20 cellular contexts compared by ENCODE assay signal in the genomic region with DNA sequence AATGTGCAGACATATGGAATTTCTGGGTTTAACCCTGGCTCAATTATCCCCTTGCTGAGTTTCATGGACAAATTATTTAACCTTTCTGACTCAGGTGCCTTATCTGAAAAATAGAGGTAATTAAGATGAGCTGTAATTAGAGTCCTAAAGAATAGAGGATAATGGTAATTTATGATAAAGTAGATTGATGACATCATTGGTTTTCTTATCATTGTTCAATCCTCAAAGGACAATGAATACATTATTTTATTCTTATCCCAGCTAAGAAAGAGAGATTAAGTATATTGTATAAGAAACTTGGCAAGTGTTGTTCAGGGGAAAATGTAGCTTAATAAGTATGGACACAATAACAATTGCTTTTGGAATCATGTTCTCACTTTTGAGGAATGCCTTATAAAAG.
DNase-seq lines count a peak whose midpoint lies in the region; ATAC-seq, FAIRE-seq and TF ChIP-seq lines count a peak whose summit lies in the region.
"Had no signal": no experiment of that assay in that cellular context is flagged by ENCODE, and none has a peak within 500 bp of the region (broad histone marks: within the 10 kb centered on the region; RNA-seq: fewer than 3 reads in every experiment).

No MANE protein-coding gene starts in this region.

- no peak for DNase-seq in HepG2 (ENCODE audit: low spot score)
- no peak for DNase-seq in right lobe of liver
- DNase-seq in fibroblast of the aortic adventitia (ENCODE audit: low read depth), result peak; percentile 21
- no peak for DNase-seq in neuronal stem cell (ENCODE audit: low spot score)
- DNase-seq: AML-193; Caco-2; Calu3; CD4-positive, alpha-beta T cell; CD8-positive, alpha-beta T cell; DMS79 treated with DMSO at 0.1 percent for 48 hours; GF-D8 had no signal

- no peak overlapping the region for H4K91ac ChIP-seq in neuronal stem cell (ENCODE audit: low read depth, low read length, poor library complexity)

- no peaks in the 10 kb centered on the region for H3K4me1 ChIP-seq in HepG2 (ENCODE audit: insufficient read depth, low read length)
- no peaks in the 10 kb centered on the region for H3K4me1 ChIP-seq in right lobe of liver
- peaks cover 0 to 1% of the 10 kb centered on the region in 2 donors for H3K4me1 ChIP-seq in neuronal stem cell (ENCODE audit: control insufficient read depth in 2 of 2, insufficient read depth in 1 of 2, low read depth in 1 of 2, low read length in 2 of 2)
- H3K4me1 ChIP-seq: A549; BLaER1 treated with 17β-estradiol and CSF1 and Interleukin-3, amounts not matched to agents 10 nM and 100 nM; Caco-2 had no signal

- H2BK15ac ChIP-seq in neuronal stem cell (ENCODE audit: low read length), result no peak overlapping the region

- CTCF ChIA-PET in HepG2 (lab: Yijun Ruan, JAX; ENCODE audit: low intra/inter-chr PET ratio, low total read pairs), result no interaction called here

- no peak overlapping the region for H3K4me2 ChIP-seq in HepG2 (ENCODE audit: low read depth, low read length)
- H3K4me2 ChIP-seq in neuronal stem cell (ENCODE audit: insufficient read depth, low read length, poor library complexity, severe bottlenecking), result no peak overlapping the region
- H3K4me2 ChIP-seq: A549; BLaER1 treated with 17β-estradiol and CSF1 and Interleukin-3, amounts not matched to agents 10 nM and 100 nM had no signal

- H3K27ac ChIP-seq in HepG2 (ENCODE audit: extremely low read length, insufficient read depth, low read length) (no peak overlapping the region), right lobe of liver (no peak overlapping the region), neuronal stem cell (replicated peaks; ENCODE audit: low read length) (no peak overlapping the region)
- H3K27ac ChIP-seq: 22Rv1; A549; BLaER1 treated with 17β-estradiol and CSF1 and Interleukin-3, amounts not matched to agents 10 nM and 100 nM; C4-2B had no signal

- H3K9me3 ChIP-seq in HepG2 (ENCODE audit: low read length), result no peaks in the 10 kb centered on the region
- H3K9me3 ChIP-seq in right lobe of liver, result no peaks in the 10 kb centered on the region
- no peaks in the 10 kb centered on the region for H3K9me3 ChIP-seq in neuronal stem cell (replicated peaks in 1 of 2; ENCODE audit: control insufficient read depth in 2 of 2, insufficient read depth in 1 of 2, low read depth in 1 of 2, low read length in 2 of 2)
- H3K9me3 ChIP-seq: A549; BLaER1 treated with 17β-estradiol and CSF1 and Interleukin-3, amounts not matched to agents 10 nM and 100 nM; Caco-2 had no signal

- no peak overlapping the region for H2AFZ ChIP-seq in HepG2 (ENCODE audit: low read length)
- no peak overlapping the region for H2AFZ ChIP-seq in neuronal stem cell (ENCODE audit: low read length)

- no peak overlapping the region for H3K4ac ChIP-seq in neuronal stem cell (ENCODE audit: low read length)

- TF ChIP-seq EP300 in HepG2 (IDR thresholded peaks at IDR 0.05; ENCODE audit: low read depth in 2 of 2, low read length in 2 of 2), result no peak
- no peak for TF ChIP-seq EP300 in HepG2 (CRISPR knock-in tag; IDR thresholded peaks at IDR 0.05; ENCODE audit: borderline replicate concordance)

- no peak for FAIRE-seq in HepG2 (lab: Jason Lieb, UNC)
- FAIRE-seq: A549, D721Med, G401.6, GM12892, GM18507 had no signal

- no peaks in the 10 kb centered on the region for H3K79me1 ChIP-seq in neuronal stem cell (ENCODE audit: low read depth, low read length)

- POLR2A ChIA-PET in HepG2 (lab: Yijun Ruan, JAX), result no interaction called here

- ATAC-seq in HepG2 (no peak), right lobe of liver (no peak), GM21390 (IDR thresholded peaks at IDR 0.05; ENCODE audit: unreplicated experiment) (no peak)
- ATAC-seq: A549; CD8-positive, alpha-beta T cell had no signal

- no peak overlapping the region for H3K23ac ChIP-seq in neuronal stem cell (ENCODE audit: low read depth, low read length, poor library complexity)

- no peaks in the 10 kb centered on the region for H3K79me2 ChIP-seq in HepG2 (ENCODE audit: insufficient read depth, low read length)

- in situ Hi-C loops in HepG2 (cut with HindIII; ENCODE audit: extremely low pct_ligation_motif_present, low pct_unique_long_range_greater_than_20kb), result no loop called here

- H3K9ac ChIP-seq in HepG2 (ENCODE audit: insufficient read depth, low read depth, low read length) (no peak overlapping the region), neuronal stem cell (ENCODE audit: low read depth, low read length, poor library complexity) (no peak overlapping the region)
- H3K9ac ChIP-seq: BLaER1 treated with 17β-estradiol and CSF1 and Interleukin-3, amounts not matched to agents 10 nM and 100 nM had no signal

- H2BK5ac ChIP-seq in neuronal stem cell (ENCODE audit: low read length), result no peak overlapping the region

- no peak for TF ChIP-seq POLR2A in HepG2 (IDR thresholded peaks at IDR 0.05; ENCODE audit: insufficient read depth in 1 of 2, low read depth in 2 of 2, low read length in 2 of 2)
- no peak for TF ChIP-seq POLR2A in right lobe of liver (IDR thresholded peaks at IDR 0.05)

- H4K8ac ChIP-seq in neuronal stem cell (ENCODE audit: low read depth, low read length), result no peak overlapping the region

- H2BK120ac ChIP-seq in neuronal stem cell (ENCODE audit: low read depth, low read length), result no peak overlapping the region

- H3K27me3 ChIP-seq in HepG2 (ENCODE audit: control insufficient read depth in 1 of 2, insufficient read depth in 2 of 2, low read length in 2 of 2), result no peaks in the 10 kb centered on the region; a peak in 1 of 5 replicates
- no peaks in the 10 kb centered on the region for H3K27me3 ChIP-seq in right lobe of liver
- no peaks in the 10 kb centered on the region for H3K27me3 ChIP-seq in neuronal stem cell (ENCODE audit: control insufficient read depth in 3 of 3, insufficient read depth in 3 of 3, low read depth in 1 of 3, low read length in 3 of 3)
- H3K27me3 ChIP-seq: BLaER1 treated with 17β-estradiol and CSF1 and Interleukin-3, amounts not matched to agents 10 nM and 100 nM had no signal

- intact Hi-C loops in HepG2 (cut with micrococcal nuclease; ENCODE audit: unreplicated experiment) (no loop called here), right lobe of liver (cut with DNase I) (loop anchor here in 1 of 2 donors (10.0 kb wide), 1 partner anchor 1296 kb away; no protein-coding TSS in a partner anchor)

- H2BK12ac ChIP-seq in neuronal stem cell (ENCODE audit: low read length), result no peak overlapping the region

- TF ChIP-seq CTCF in HepG2 (CRISPR knock-in tag; IDR thresholded peaks at IDR 0.05) (no peak), right lobe of liver (IDR thresholded peaks at IDR 0.05) (no peak), fibroblast of the aortic adventitia (IDR thresholded peaks at IDR 0.05; ENCODE audit: insufficient read depth, low read length) (no peak)

- no TSS peak for BruUV-seq in HepG2 (replicated peaks; lab: Mats Ljungman, UMichigan)

- H4K20me1 ChIP-seq in HepG2 (ENCODE audit: insufficient read depth, low read length), result no peaks in the 10 kb centered on the region
- H4K20me1 ChIP-seq: BLaER1 treated with 17β-estradiol and CSF1 and Interleukin-3, amounts not matched to agents 10 nM and 100 nM had no signal

- TF ChIP-seq RAD21 in HepG2 (CRISPR knock-in tag; IDR thresholded peaks at IDR 0.05), result no peak

- H3K4me3 ChIP-seq in HepG2 (replicated peaks in 1 of 3; ENCODE audit: insufficient read depth in 1 of 3, low read depth in 2 of 3, low read length in 3 of 3), result no peak overlapping the region
- H3K4me3 ChIP-seq in right lobe of liver, result no peak overlapping the region
- H3K4me3 ChIP-seq in fibroblast of the aortic adventitia (ENCODE audit: low read depth, low read length), result no peak overlapping the region
- no peak overlapping the region for H3K4me3 ChIP-seq in neuronal stem cell (ENCODE audit: low read length in 2 of 2)
- H3K4me3 ChIP-seq: A549; BLaER1 treated with 17β-estradiol and CSF1 and Interleukin-3, amounts not matched to agents 10 nM and 100 nM had no signal

- no peaks in the 10 kb centered on the region for H3K36me3 ChIP-seq in HepG2 (replicated peaks in 1 of 2; ENCODE audit: control insufficient read depth in 1 of 2, insufficient read depth in 2 of 2, low read length in 2 of 2)
- no peaks in the 10 kb centered on the region for H3K36me3 ChIP-seq in right lobe of liver
- H3K36me3 ChIP-seq in neuronal stem cell (replicated peaks in 1 of 2; ENCODE audit: control insufficient read depth in 2 of 2, insufficient read depth in 2 of 2, low read length in 2 of 2), result no peaks in the 10 kb centered on the region
- H3K36me3 ChIP-seq: BLaER1 treated with 17β-estradiol and CSF1 and Interleukin-3, amounts not matched to agents 10 nM and 100 nM had no signal

- no peak overlapping the region for H3K14ac ChIP-seq in neuronal stem cell (ENCODE audit: low read length)

- no peak overlapping the region for H2AK5ac ChIP-seq in neuronal stem cell (ENCODE audit: low read depth, low read length)

- no peak overlapping the region for H3K18ac ChIP-seq in neuronal stem cell (ENCODE audit: low read length)

TF ChIP-seq in HepG2, 621 proteins besides CTCF, POLR2A, EP300 and RAD21 (continues in another document):
- TF ChIP-seq, protein P1, sequence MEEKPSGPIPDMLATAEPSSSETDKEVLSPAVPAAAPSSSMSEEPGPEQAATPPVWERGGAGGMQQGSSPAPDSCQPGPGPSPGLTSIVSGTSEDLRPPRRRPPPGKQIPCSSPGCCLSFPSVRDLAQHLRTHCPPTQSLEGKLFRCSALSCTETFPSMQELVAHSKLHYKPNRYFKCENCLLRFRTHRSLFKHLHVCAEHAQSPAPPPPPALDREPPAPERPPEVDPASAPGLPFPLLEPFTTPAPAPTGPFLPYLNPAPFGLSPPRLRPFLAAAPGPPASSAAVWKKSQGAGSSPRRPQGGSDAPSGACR (CRISPR knock-in tag; IDR thresholded peaks at IDR 0.05), result no peak
- TF ChIP-seq FOXC1 (CRISPR knock-in tag; IDR thresholded peaks at IDR 0.05; ENCODE audit: borderline replicate concordance), result no peak
- peak; percentile 95 for TF ChIP-seq ATF7 (IDR thresholded peaks at IDR 0.05)
- no peak for TF ChIP-seq ATF7 (CRISPR knock-in tag; IDR thresholded peaks at IDR 0.05)
- TF ChIP-seq, protein P2, sequence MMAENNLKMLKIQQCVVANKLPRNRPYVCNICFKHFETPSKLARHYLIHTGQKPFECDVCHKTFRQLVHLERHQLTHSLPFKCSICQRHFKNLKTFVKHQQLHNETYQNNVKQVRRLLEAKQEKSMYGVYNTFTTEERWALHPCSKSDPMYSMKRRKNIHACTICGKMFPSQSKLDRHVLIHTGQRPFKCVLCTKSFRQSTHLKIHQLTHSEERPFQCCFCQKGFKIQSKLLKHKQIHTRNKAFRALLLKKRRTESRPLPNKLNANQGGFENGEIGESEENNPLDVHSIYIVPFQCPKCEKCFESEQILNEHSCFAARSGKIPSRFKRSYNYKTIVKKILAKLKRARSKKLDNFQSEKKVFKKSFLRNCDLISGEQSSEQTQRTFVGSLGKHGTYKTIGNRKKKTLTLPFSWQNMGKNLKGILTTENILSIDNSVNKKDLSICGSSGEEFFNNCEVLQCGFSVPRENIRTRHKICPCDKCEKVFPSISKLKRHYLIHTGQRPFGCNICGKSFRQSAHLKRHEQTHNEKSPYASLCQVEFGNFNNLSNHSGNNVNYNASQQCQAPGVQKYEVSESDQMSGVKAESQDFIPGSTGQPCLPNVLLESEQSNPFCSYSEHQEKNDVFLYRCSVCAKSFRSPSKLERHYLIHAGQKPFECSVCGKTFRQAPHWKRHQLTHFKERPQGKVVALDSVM (CRISPR knock-in tag; IDR thresholded peaks at IDR 0.05), result no peak
- no peak for TF ChIP-seq ATM (IDR thresholded peaks at IDR 0.05; ENCODE audit: borderline replicate concordance)
- no peak for TF ChIP-seq ZNF547 (CRISPR knock-in tag; IDR thresholded peaks at IDR 0.05)
